8 cellular contexts compared by ENCODE assay signal in the genomic region with DNA sequence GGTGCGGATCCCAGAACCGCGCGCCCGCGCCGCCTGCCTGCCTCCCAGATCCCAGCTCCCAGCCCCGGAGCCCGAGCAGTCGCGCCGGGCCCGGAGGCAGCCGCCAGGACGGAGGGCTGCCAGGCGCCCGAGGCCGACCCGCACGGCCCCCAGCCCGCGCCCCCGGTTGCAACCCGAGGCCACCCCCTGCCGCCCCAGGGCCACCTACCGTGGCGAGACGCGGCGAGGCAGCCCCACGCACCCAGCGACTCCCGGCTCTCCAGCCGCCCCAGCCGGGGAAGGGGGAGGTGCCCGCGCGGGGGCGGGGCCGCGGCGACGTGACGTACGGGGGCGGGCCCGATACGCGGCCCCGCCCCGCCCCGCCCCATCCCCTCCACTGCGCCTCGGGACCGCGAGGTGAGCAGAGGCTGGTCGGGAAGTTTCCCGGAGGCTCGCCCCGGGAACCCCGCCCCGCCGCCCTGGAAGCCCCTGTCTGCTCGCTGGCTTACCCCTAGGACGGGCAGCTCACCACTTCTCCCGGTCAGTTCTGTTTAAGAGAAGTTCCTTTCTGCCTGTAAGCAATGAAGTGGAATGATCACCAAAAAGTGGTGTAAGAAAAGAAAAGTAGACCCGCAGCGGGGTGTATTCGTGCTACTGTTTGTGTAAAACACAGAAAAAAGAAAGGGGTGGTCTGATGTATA. TPM values are rescaled to one million over a fixed set of nuclear protein-coding genes. Genes with fewer than 3 reads are reported as not detected.
DNase-seq lines count a peak whose midpoint lies in the region; ATAC-seq, FAIRE-seq and TF ChIP-seq lines count a peak whose summit lies in the region.

TSS of gene TPST2 (minus strand) at position 288 of the 680 bp plus-strand sequence. CDS start 48,502 bp downstream, outside the sequence.

- H3K4me2 ChIP-seq in GM23248 (ENCODE audit: unreplicated experiment) (peak within 1 kb of the TSS; percentile 83), Loucy (ENCODE audit: low read depth, low read length, poor library complexity, severe bottlenecking) (peak within 1 kb of the TSS; percentile 75), astrocyte (ENCODE audit: low read length) (peak within 1 kb of the TSS; percentile 94), hepatocyte (peak within 1 kb of the TSS; percentile 99)

- FAIRE-seq in astrocyte (lab: Jason Lieb, UNC) = no peak

- H4K20me1 ChIP-seq in GM23248 (ENCODE audit: insufficient read depth) (no peaks in the 10 kb centered on the region), Loucy (ENCODE audit: insufficient read depth, low read length, poor library complexity, severe bottlenecking) (peaks cover 6% of the 10 kb centered on the region), astrocyte (ENCODE audit: insufficient read depth, low read length) (peaks cover 29% of the 10 kb centered on the region), hepatocyte (ENCODE audit: insufficient read depth, poor library complexity, severe bottlenecking) (no peaks in the 10 kb centered on the region)

- H3K27ac Mint-ChIP-seq in astrocyte (ENCODE audit: unreplicated experiment) = peak within 1 kb of the TSS; percentile 80

- H3K36me3 ChIP-seq in ES-I3 (ENCODE audit: insufficient read depth, low read length) = peaks cover 5% of the 10 kb centered on the region; the same call in 1 of the 2 replicates
- no peaks in the 10 kb centered on the region for H3K36me3 ChIP-seq in GM23248 (ENCODE audit: low read depth)
- H3K36me3 ChIP-seq in Loucy (ENCODE audit: insufficient read depth, low read length) = no peaks in the 10 kb centered on the region
- no peaks in the 10 kb centered on the region for H3K36me3 ChIP-seq in astrocyte (ENCODE audit: insufficient read depth, low read length)
- H3K36me3 ChIP-seq in hepatocyte (replicated peaks; ENCODE audit: insufficient read depth, low read depth) = no peaks in the 10 kb centered on the region
- H3K36me3 ChIP-seq in aorta (ENCODE audit: control insufficient read depth in 1 of 2, insufficient read depth in 2 of 2, low read length in 1 of 2) = no peaks in the 10 kb centered on the region

- H3K4me1 ChIP-seq in ES-I3 (ENCODE audit: insufficient read depth, low read length) (peaks cover 16% of the 10 kb centered on the region), GM23248 (ENCODE audit: insufficient read depth) (peaks cover 10% of the 10 kb centered on the region), Loucy (ENCODE audit: insufficient read depth, low read length, poor library complexity, severe bottlenecking) (peaks cover 48% of the 10 kb centered on the region), astrocyte (ENCODE audit: insufficient read depth, low read length) (peaks cover 20% of the 10 kb centered on the region), hepatocyte (ENCODE audit: insufficient read depth) (peaks cover 4% of the 10 kb centered on the region), aorta (ENCODE audit: control insufficient read depth in 1 of 2, insufficient read depth in 2 of 2, low read length in 2 of 2) (no peaks in the 10 kb centered on the region)

- H3K9me3 ChIP-seq in ES-I3 (ENCODE audit: control insufficient read depth, insufficient read depth, low read length) (no peaks in the 10 kb centered on the region), GM23248 (ENCODE audit: low read depth) (no peaks in the 10 kb centered on the region), Loucy (ENCODE audit: insufficient read depth, low read depth, low read length) (no peaks in the 10 kb centered on the region), astrocyte (ENCODE audit: insufficient read depth, low read depth, low read length) (no peaks in the 10 kb centered on the region), hepatocyte (ENCODE audit: low read depth) (no peaks in the 10 kb centered on the region), aorta (ENCODE audit: control insufficient read depth, low read length) (no peaks in the 10 kb centered on the region)

- TF ChIP-seq CTCF in Loucy (conservative IDR thresholded peaks at IDR 0.05; ENCODE audit: low read length) (no peak), astrocyte (IDR thresholded peaks at IDR 0.05; ENCODE audit: insufficient read depth, low read depth, low read length) (no peak), hepatocyte (IDR thresholded peaks at IDR 0.05; ENCODE audit: poor library complexity) (no peak)

- peaks cover 33% of the 10 kb centered on the region for H3K79me2 ChIP-seq in GM23248 (ENCODE audit: insufficient read depth)
- H3K79me2 ChIP-seq in Loucy (ENCODE audit: insufficient read depth, low read length) = peaks cover 19% of the 10 kb centered on the region
- H3K79me2 ChIP-seq in astrocyte (ENCODE audit: insufficient read depth, low read length) = peaks cover 38% of the 10 kb centered on the region
- H3K79me2 ChIP-seq in hepatocyte = peaks cover 22% of the 10 kb centered on the region

- H3K27ac ChIP-seq in GM23248 (peak within 1 kb of the TSS; percentile 47), astrocyte (ENCODE audit: low read depth, low read length) (peak within 1 kb of the TSS; percentile 65), hepatocyte (peak within 1 kb of the TSS; percentile 78), aorta (ENCODE audit: low read depth in 1 of 2, low read length in 2 of 2) (no peak within 1 kb of the TSS)

- 0 to 2% methylated on average over 7 to 54 of the region's 69 CpGs for WGBS in GM23248 (ENCODE audit: low coverage in 1 of 2, low lambda C conversion rate in 2 of 2, missing lambda C conversion rate in 2 of 2), 2 experiments
- 12% methylated on average over 15 of the region's 69 CpGs for WGBS in hepatocyte (ENCODE audit: low lambda C conversion rate, missing lambda C conversion rate)
- WGBS in aorta, 2 donors = 0 to 1% methylated on average over 35 to 69 of the region's 69 CpGs

- H2AFZ ChIP-seq in GM23248 (peak within 1 kb of the TSS; percentile 94), Loucy (ENCODE audit: low read length) (peak within 1 kb of the TSS; percentile 78), astrocyte (ENCODE audit: low read depth, low read length) (peak within 1 kb of the TSS; percentile 61), hepatocyte (peak within 1 kb of the TSS; percentile 96)

- peak within 1 kb of the TSS; percentile 92 for H3K4me3 Mint-ChIP-seq in astrocyte (ENCODE audit: unreplicated experiment)

- in situ Hi-C loops in GM23248 (cut with MboI) = no loop called here

- intact Hi-C loops in aorta (cut with DNase I) = loop anchor here (2.0 kb wide), 1 partner anchor 77 kb away; the partner anchor contains the start of gene TFIP11 (in 2 of the 2)

- peaks cover 12% of the 10 kb centered on the region; the same call in 1 of the 2 replicates for H3F3A ChIP-seq in GM23248 (ENCODE audit: insufficient read depth)
- H3F3A ChIP-seq in Loucy (ENCODE audit: low read depth) = 0 out of 2 replicates have a peak, but pooled peaks cover 3% of the 10 kb centered on the region

- peaks cover 2% of the 10 kb centered on the region for H3K9me3 Mint-ChIP-seq in astrocyte (ENCODE audit: unreplicated experiment)

- peak; percentile 93 for ATAC-seq in aorta (ENCODE audit: low FRiP score)

- H3K9me2 ChIP-seq in GM23248 (ENCODE audit: insufficient read depth) (no peaks in the 10 kb centered on the region), Loucy (replicated peaks; ENCODE audit: low read depth, low read length) (no peaks in the 10 kb centered on the region), hepatocyte (replicated peaks; ENCODE audit: insufficient read depth) (no peaks in the 10 kb centered on the region)

- H3K27me3 ChIP-seq in GM23248 (replicated peaks; ENCODE audit: insufficient read depth) (no peaks in the 10 kb centered on the region; the same call in 1 of the 2 replicates), Loucy (ENCODE audit: insufficient read depth, low read length, poor library complexity, severe bottlenecking) (no peaks in the 10 kb centered on the region), astrocyte (ENCODE audit: insufficient read depth, low read length) (peaks cover 3% of the 10 kb centered on the region), hepatocyte (no peaks in the 10 kb centered on the region), aorta (ENCODE audit: control insufficient read depth in 1 of 2, insufficient read depth in 2 of 2, low read length in 1 of 2) (no peaks in the 10 kb centered on the region)

- H3K4me3 ChIP-seq in GM23248 (peak within 1 kb of the TSS; percentile 89), Loucy (ENCODE audit: low read length, poor library complexity, severe bottlenecking) (peak within 1 kb of the TSS; percentile 84), astrocyte (ENCODE audit: insufficient read depth, low read depth, low read length) (peak within 1 kb of the TSS; percentile 74), hepatocyte (peak within 1 kb of the TSS; percentile 98), aorta (ENCODE audit: low read length in 2 of 2) (peak within 1 kb of the TSS; percentile 59 to 98)

- peak within 1 kb of the TSS; percentile 62 for H3K9ac ChIP-seq in ES-I3 (ENCODE audit: low read depth, low read length)
- peak within 1 kb of the TSS; percentile 86 for H3K9ac ChIP-seq in GM23248
- H3K9ac ChIP-seq in Loucy (ENCODE audit: low read depth, low read length, poor library complexity, severe bottlenecking) = peak within 1 kb of the TSS; percentile 78
- H3K9ac ChIP-seq in astrocyte (ENCODE audit: low read length) = peak within 1 kb of the TSS; percentile 89

- peaks cover 13% of the 10 kb centered on the region for H3K4me1 Mint-ChIP-seq in astrocyte (ENCODE audit: low read depth, unreplicated experiment)

- H3K36me3 Mint-ChIP-seq in astrocyte (ENCODE audit: low read depth, unreplicated experiment) = peaks cover 2% of the 10 kb centered on the region

- H3K27me3 Mint-ChIP-seq in astrocyte (ENCODE audit: low read depth, unreplicated experiment) = peaks cover 10% of the 10 kb centered on the region

- peak; percentile 91 for DNase-seq in GM23248
- DNase-seq in T-helper 22 cell (ENCODE audit: low read depth) = peak; percentile 69
- DNase-seq in astrocyte (ENCODE audit: low read depth) = peak; percentile 32
- DNase-seq in hepatocyte (ENCODE audit: low spot score) = peak; percentile 93
- peak; percentile 68 for DNase-seq in retina
- DNase-seq in aorta = peak; percentile 80 to 91

RNA-seq across cellular contexts. Expression of gene TPST2, which starts in this region (rescaled TPM):
- total RNA-seq in GM23248 (2014; rRNA removed; shearing (Covaris generic)) = 38.7 and 58.3 TPM in 2 replicates
- polyA plus RNA-seq in GM23248 (2016; fragmentation: Nextera tagmentation; extraction: Ambion mirVana) (34.1 and 35.1 TPM in 2 replicates), hepatocyte (31.0 and 35.3 TPM in 2 replicates), aorta (10 to 100 TPM; 10.8 TPM)
- total RNA-seq in astrocyte (55.7 and 72.5 TPM in 2 replicates), hepatocyte (36.8 and 39.9 TPM in 2 replicates), aorta (10 to 100 TPM; 26.0 to 26.7 TPM)

Comparison
In these comparisons a context has a peak if more than half of its experiments do, and no peak if none do; other contexts are left out.
1. DNase-seq: peak in every context shown above with its lines; median percentile 93 in hepatocyte; 91 in GM23248; 86 in aorta; 69 in T-helper 22 cell; 68 in retina; 32 in astrocyte.
2. H3K27ac ChIP-seq: peak in GM23248 (single experiment), astrocyte (single experiment) and hepatocyte (single experiment); none in aorta (0 of 2).
3. Peak in every context shown above with its lines, with median percentiles within 50 percentile points of each other: H3K9ac ChIP-seq, H2AFZ ChIP-seq, H3K4me2 ChIP-seq and H3K4me3 ChIP-seq.